8 cellular contexts compared by ENCODE assay signal in genomic region chr14:69693145-69693544, GRCh38.
A peak's percentile ranks its signal among the peaks of the same experiment; 100 is the strongest.
DNase-seq lines count a peak whose midpoint lies in the region; ATAC-seq lines count a peak whose summit lies in the region.

No MANE protein-coding gene starts in this region.

- H3K4me3 ChIP-seq in adipocyte (ENCODE audit: low read length) (peak overlapping the region; percentile 29), SJCRH30 (no peak overlapping the region)

- ATAC-seq in naive B cell (ENCODE audit: low read depth in 2 of 2), result peak; percentile 87 to 91
- ATAC-seq in HG03175 (IDR thresholded peaks at IDR 0.05; ENCODE audit: unreplicated experiment), result no peak

- peak overlapping the region in 3 of 4 donors; percentile 34 to 81 (median 44) for H3K4me3 Mint-ChIP-seq in IgD-negative memory B cell
- H3K4me3 Mint-ChIP-seq in naive B cell, result peak overlapping the region in 6 of 8 donors; percentile 48 to 83 (median 64)

- H3K9me3 ChIP-seq in adipocyte (ENCODE audit: control insufficient read depth, low read length) (no peaks in the 10 kb centered on the region), SJCRH30 (replicated peaks) (no peaks in the 10 kb centered on the region)

- H3K4me1 Mint-ChIP-seq in IgD-negative memory B cell (peaks cover 55 to 71% (median 63%) of the 10 kb centered on the region in 3 donors), naive B cell (peaks cover 72 to 92% (median 86%) of the 10 kb centered on the region in 3 donors)

- H3K36me3 ChIP-seq in adipocyte (ENCODE audit: control insufficient read depth, insufficient read depth, low read length, severe bottlenecking) (peaks cover 3% of the 10 kb centered on the region), SJCRH30 (no peaks in the 10 kb centered on the region)

- H3K9ac ChIP-seq in adipocyte (ENCODE audit: low read length), result peak overlapping the region; percentile 56

- H3K36me3 Mint-ChIP-seq in IgD-negative memory B cell, result no peaks in the 10 kb centered on the region
- H3K36me3 Mint-ChIP-seq in naive B cell, result peaks cover 5 to 16% of the 10 kb centered on the region in 2 donors

- no peaks in the 10 kb centered on the region for H3K9me3 Mint-ChIP-seq in IgD-negative memory B cell
- H3K9me3 Mint-ChIP-seq in naive B cell, result no peaks in the 10 kb centered on the region

- DNase-seq in NCI-H2227 (lab: John Stamatoyannopoulos, UW; ENCODE audit: unreplicated experiment), result peak; percentile 28
- no peak for DNase-seq in NCI-H2227 treated with DMSO at 0.1 percent for 48 hours (lab: John Stamatoyannopoulos, UW)
- DNase-seq in adipocyte (ENCODE audit: low read depth), result no peak
- peak; percentile 64 for DNase-seq in naive B cell
- no peak for DNase-seq in activated CD4-positive, alpha-beta T cell treated with anti-CD3 and anti-CD28 coated beads for 4 hours
- DNase-seq in SJCRH30, result no peak

- H3K27ac ChIP-seq in SJCRH30, result no peak overlapping the region

- H3K27me3 ChIP-seq in adipocyte (replicated peaks; ENCODE audit: control insufficient read depth, insufficient read depth, low read length) (no peaks in the 10 kb centered on the region), SJCRH30 (no peaks in the 10 kb centered on the region)

- peak overlapping the region; percentile 28 to 74 (median 67) for H3K27ac Mint-ChIP-seq in IgD-negative memory B cell
- peak overlapping the region; percentile 3 to 93 (median 80) for H3K27ac Mint-ChIP-seq in naive B cell

- H3K4me1 ChIP-seq in adipocyte (ENCODE audit: control insufficient read depth, insufficient read depth, low read length) (peaks cover 45% of the 10 kb centered on the region), SJCRH30 (peaks cover 37% of the 10 kb centered on the region)

- H3K27me3 Mint-ChIP-seq in IgD-negative memory B cell, result no peaks in the 10 kb centered on the region
- no peaks in the 10 kb centered on the region for H3K27me3 Mint-ChIP-seq in naive B cell

Comparison
In these comparisons a context has a peak if more than half of its experiments do, and no peak if none do; other contexts are left out.
1. DNase-seq: peak in NCI-H2227 (single experiment) and naive B cell (single experiment); none in NCI-H2227 treated with DMSO at 0.1 percent for 48 hours (single experiment), adipocyte (single experiment), activated CD4-positive, alpha-beta T cell treated with anti-CD3 and anti-CD28 coated beads for 4 hours (0 of 2) and SJCRH30 (0 of 2).